Comparison of ENCODE assay signal across 10 cellular contexts in genomic region chr4:139858436-139859225, GRCh38.
DNase-seq lines count a peak whose midpoint lies in the region; ATAC-seq and TF ChIP-seq lines count a peak whose summit lies in the region.
"Had no signal": no experiment of that assay in that cellular context is flagged by ENCODE, and none has a peak within 500 bp of the region (broad histone marks: within the 10 kb centered on the region; RNA-seq: fewer than 3 reads in every experiment).

No MANE protein-coding gene starts in this region.

- no peaks in the 10 kb centered on the region for H3K9me3 ChIP-seq in neural progenitor cell (ENCODE audit: low read depth)
- H3K9me3 ChIP-seq: adrenal gland had no signal

- no peak overlapping the region for H3K9ac ChIP-seq in neural progenitor cell

- H3K4me1 ChIP-seq in neural progenitor cell = peaks cover 48% of the 10 kb centered on the region
- H3K4me1 ChIP-seq: adrenal gland had no signal

- H3K27me3 ChIP-seq in neural progenitor cell = no peaks in the 10 kb centered on the region
- H3K27me3 ChIP-seq: adrenal gland had no signal

- H3F3A ChIP-seq in neural progenitor cell (ENCODE audit: low read depth) = peaks cover 20% of the 10 kb centered on the region

- peaks cover 13% of the 10 kb centered on the region for H4K20me1 ChIP-seq in neural progenitor cell (ENCODE audit: low read depth)

- no peak overlapping the region for H3K27ac Mint-ChIP-seq in neural progenitor cell

- no peaks in the 10 kb centered on the region for H3K9me3 Mint-ChIP-seq in neural progenitor cell

- H3K27ac ChIP-seq in neural progenitor cell = no peak overlapping the region
- H3K27ac ChIP-seq: adrenal gland, SK-N-MC had no signal

- TF ChIP-seq CTCF in neural progenitor cell (IDR thresholded peaks at IDR 0.05) = no peak

- intact Hi-C loops in posterior cingulate gyrus (cut with DNase I) = no loop called here

- no peak overlapping the region for H2AFZ ChIP-seq in neural progenitor cell (replicated peaks)

- DNase-seq in activated CD4-positive, alpha-beta T cell treated with anti-CD3 and anti-CD28 coated beads for 48 hours = peak; percentile 20
- no peak for DNase-seq in activated CD4-positive, alpha-beta T cell treated with anti-CD3 and anti-CD28 coated beads, Interleukin-2, amount 50 U/mL, for 4 hours
- peak; percentile 24 for DNase-seq in putamen (ENCODE audit: low spot score)
- DNase-seq in posterior cingulate gyrus = no peak
- DNase-seq in AG20443 (ENCODE audit: low spot score) = no peak
- DNase-seq in neural progenitor cell (ENCODE audit: low spot score) = no peak
- DNase-seq: adrenal gland had no signal

- H3K27me3 Mint-ChIP-seq in neural progenitor cell (ENCODE audit: insufficient read depth, low read depth) = no peaks in the 10 kb centered on the region

- peaks cover 41% of the 10 kb centered on the region for H3K4me1 Mint-ChIP-seq in neural progenitor cell

- H3K4me3 Mint-ChIP-seq in neural progenitor cell = no peak overlapping the region

- H3K36me3 Mint-ChIP-seq in neural progenitor cell = no peaks in the 10 kb centered on the region

- no peak overlapping the region for H3K4me3 ChIP-seq in neural progenitor cell
- H3K4me3 ChIP-seq: adrenal gland, SK-N-MC had no signal

- H3K4me2 ChIP-seq in neural progenitor cell = no peak overlapping the region

- H3K79me2 ChIP-seq in neural progenitor cell (ENCODE audit: low read depth) = no peaks in the 10 kb centered on the region

- no peaks in the 10 kb centered on the region for H3K36me3 ChIP-seq in neural progenitor cell
- H3K36me3 ChIP-seq: adrenal gland had no signal

- ATAC-seq in GM21576 (IDR thresholded peaks at IDR 0.05; ENCODE audit: unreplicated experiment) = peak; percentile 94
- ATAC-seq in HG03432 (IDR thresholded peaks at IDR 0.05; ENCODE audit: unreplicated experiment) = peak; percentile 98

Comparison
In these comparisons a context has a peak if more than half of its experiments do, and no peak if none do; other contexts are left out.
1. DNase-seq: peak in activated CD4-positive, alpha-beta T cell treated with anti-CD3 and anti-CD28 coated beads for 48 hours (single experiment) and putamen (single experiment); none in activated CD4-positive, alpha-beta T cell treated with anti-CD3 and anti-CD28 coated beads, Interleukin-2, amount 50 U/mL, for 4 hours (0 of 2), posterior cingulate gyrus (0 of 10), AG20443 (single experiment) and neural progenitor cell (single experiment).